In the genomic region with DNA sequence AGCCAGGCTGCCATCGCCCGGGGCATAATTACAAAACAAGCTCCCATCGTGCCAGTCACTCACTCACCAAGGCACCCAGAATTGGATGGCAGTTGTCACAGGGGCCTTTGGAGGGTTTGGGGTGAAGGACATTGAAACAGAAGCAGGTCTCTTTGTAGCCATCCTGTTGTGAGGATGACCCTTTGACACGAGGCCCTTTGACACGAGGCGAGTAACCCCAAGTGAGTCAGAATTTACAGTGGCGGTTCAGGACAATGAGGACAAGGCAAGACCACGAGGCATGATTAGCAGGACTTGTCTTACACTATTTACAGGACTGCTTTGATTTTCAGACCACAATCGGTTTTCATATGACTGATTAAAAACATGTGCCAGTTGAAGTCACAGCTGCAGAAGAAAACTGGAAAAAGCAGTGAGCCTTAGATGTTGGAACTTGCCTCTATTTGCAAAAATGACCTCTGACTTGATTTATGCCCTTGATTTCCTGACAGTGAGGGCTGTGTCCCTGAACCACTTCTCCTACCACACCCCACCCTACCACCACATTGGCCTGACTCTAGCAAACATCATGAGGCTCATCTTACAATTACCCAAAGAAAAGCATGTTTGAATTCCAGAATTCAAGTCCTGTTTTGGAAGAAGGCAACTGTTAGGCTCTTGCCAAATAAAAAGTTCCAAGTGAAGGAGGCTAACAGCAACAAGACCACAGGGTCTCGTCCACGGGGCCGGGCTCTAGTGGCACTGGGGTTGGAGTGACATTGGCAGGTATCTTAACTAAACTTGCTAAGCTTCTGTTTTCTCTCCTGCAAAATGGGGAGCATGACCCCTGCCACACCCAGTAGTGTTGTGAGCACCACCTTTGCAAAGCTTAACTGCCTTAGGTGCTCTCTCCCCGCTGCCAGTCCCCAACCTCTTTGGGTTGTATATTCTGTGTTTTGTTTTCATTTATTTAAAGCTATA, we compare ENCODE assay signal across 11 cellular contexts.
DNase-seq lines count a peak whose midpoint lies in the region; ATAC-seq and TF ChIP-seq lines count a peak whose summit lies in the region.
"Had no signal": no experiment of that assay in that cellular context is flagged by ENCODE, and none has a peak within 500 bp of the region (broad histone marks: within the 10 kb centered on the region; RNA-seq: fewer than 3 reads in every experiment).

No MANE protein-coding gene starts in this region.

- CTCF ChIA-PET in RWPE1 (lab: Yijun Ruan, JAX), result interaction anchor here (0.6 kb wide), 1 partner anchor 831 kb away, joined by 6 read pairs; no protein-coding TSS in a partner anchor

- POLR2A ChIA-PET in RWPE1 (lab: Yijun Ruan, JAX; ENCODE audit: low non-redundant PET), result no interaction called here

- H3K27ac ChIP-seq in RWPE1 (peak overlapping the region; percentile 57), stomach (peak overlapping the region in 3 of 5 donors; percentile 1 to 67 (median 64))
- H3K27ac ChIP-seq: brain microvascular endothelial cell had no signal

- peak; percentile 66 for DNase-seq in GM03348 (ENCODE audit: low spot score)
- DNase-seq in RWPE1 (ENCODE audit: low spot score), result no peak
- DNase-seq in fibroblast of the aortic adventitia (ENCODE audit: low read depth), result peak; percentile 71
- DNase-seq in stomach, result no peak
- no peak for DNase-seq in effector CD4-positive, alpha-beta T cell
- DNase-seq in GM20000 (ENCODE audit: low spot score), result no peak
- DNase-seq: brain microvascular endothelial cell; NCI-H345; nephron progenitor cell; stimulated activated CD8-positive, alpha-beta memory T cell treated with anti-CD3 and anti-CD28 coated beads, Interleukin-4, amount 100 ng/mL, for 48 hours had no signal

- no peaks in the 10 kb centered on the region for H3K36me3 ChIP-seq in stomach
- H3K36me3 ChIP-seq: brain microvascular endothelial cell had no signal

- TF ChIP-seq CTCF in RWPE1 (conservative IDR thresholded peaks at IDR 0.05; ENCODE audit: low read depth) (no peak), fibroblast of the aortic adventitia (IDR thresholded peaks at IDR 0.05; ENCODE audit: insufficient read depth, low read length) (no peak), stomach (IDR thresholded peaks at IDR 0.05) (no peak), GM20000 (IDR thresholded peaks at IDR 0.05; ENCODE audit: extremely low read depth, missing control alignments) (no peak)

- 64 to 70% (median 67%) methylated on average over 13 of the region's 13 CpGs for WGBS in stomach, 5 donors

- intact Hi-C loops in stomach (cut with DNase I; ENCODE audit: low total_unique reads), result no loop called here

- TF ChIP-seq EP300 in stomach (IDR thresholded peaks at IDR 0.05), result no peak

- ATAC-seq in HG02840 (IDR thresholded peaks at IDR 0.05; ENCODE audit: low FRiP score, unreplicated experiment), result no peak

- no peaks in the 10 kb centered on the region for H3K27me3 ChIP-seq in stomach
- H3K27me3 ChIP-seq: brain microvascular endothelial cell had no signal

- no peak for TF ChIP-seq POLR2A in stomach (IDR thresholded peaks at IDR 0.05)

- H3K9me3 ChIP-seq in stomach, result no peaks in the 10 kb centered on the region

- H3K4me1 ChIP-seq in stomach, result peaks cover 15 to 38% (median 28%) of the 10 kb centered on the region in 4 donors

- H3K4me3 ChIP-seq in fibroblast of the aortic adventitia (ENCODE audit: low read depth, low read length) (no peak overlapping the region), stomach (no peak overlapping the region)

Comparison
In these comparisons a context has a peak if more than half of its experiments do, and no peak if none do; other contexts are left out.
1. DNase-seq: peak in GM03348 (single experiment) and fibroblast of the aortic adventitia (single experiment); none in RWPE1 (single experiment), stomach (single experiment), effector CD4-positive, alpha-beta T cell (single experiment) and GM20000 (single experiment).